1 cellular context compared by ENCODE assay signal in genomic region chr9:136365775-136366223, GRCh38.
TF ChIP-seq lines count a peak whose summit lies in the region.

No MANE protein-coding gene starts in this region.

TF ChIP-seq in IMR-90, 13 proteins besides CTCF, POLR2A, EP300 and RAD21 (continued from another document):
- TF ChIP-seq ELK1 (IDR thresholded peaks at IDR 0.05; ENCODE audit: borderline replicate concordance, low read depth, low read length) (no peak), USF2 (IDR thresholded peaks at IDR 0.05; ENCODE audit: low read depth, low read length) (no peak), FOS (IDR thresholded peaks at IDR 0.05; ENCODE audit: low read depth, low read length) (no peak), MAZ (IDR thresholded peaks at IDR 0.05; ENCODE audit: borderline replicate concordance, low read depth, low read length) (no peak), MAFK (IDR thresholded peaks at IDR 0.05; ENCODE audit: low read depth, low read length) (no peak)
